In the genomic region with DNA sequence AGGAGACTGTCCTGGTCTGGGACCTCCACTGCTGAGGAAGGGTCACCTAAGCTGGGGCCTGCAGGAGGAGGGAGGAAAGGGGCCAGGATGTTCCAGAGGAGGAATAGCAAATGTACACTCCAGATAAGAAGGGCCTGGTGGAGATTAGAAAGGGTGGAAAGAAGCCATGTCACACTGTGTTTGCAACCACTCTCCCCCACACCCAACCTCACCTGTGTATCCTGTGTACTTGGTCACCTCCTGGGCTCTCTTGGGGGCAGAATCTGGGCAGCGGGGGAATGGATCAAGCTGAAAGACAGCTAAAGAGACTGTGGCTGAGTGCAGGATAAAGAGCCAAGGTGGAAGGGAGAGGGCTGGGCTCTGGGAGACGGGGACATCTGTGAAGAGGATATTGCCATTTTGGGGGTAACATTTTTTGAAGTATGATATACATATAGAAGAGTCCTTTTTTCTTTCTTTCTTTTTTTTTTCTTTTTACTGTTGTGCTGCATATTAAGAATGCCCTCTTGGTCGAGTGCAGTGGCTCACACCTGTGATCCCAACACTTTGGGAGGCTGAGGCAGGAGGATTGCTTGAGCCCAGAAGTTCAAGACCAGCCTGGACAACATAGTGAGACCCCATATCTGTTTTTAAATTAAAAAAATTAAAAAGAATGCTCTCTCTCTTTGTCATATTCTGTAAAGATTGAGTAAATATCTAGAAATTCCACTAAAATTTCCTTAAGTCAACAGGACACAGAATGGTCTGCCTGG, we compare ENCODE assay signal across 11 cellular contexts. TPM values are rescaled to one million over a fixed set of nuclear protein-coding genes. Genes with fewer than 3 reads are reported as not detected.
DNase-seq lines count a peak whose midpoint lies in the region; ATAC-seq and TF ChIP-seq lines count a peak whose summit lies in the region.
"Had no signal": no experiment of that assay in that cellular context is flagged by ENCODE, and none has a peak within 500 bp of the region (broad histone marks: within the 10 kb centered on the region; RNA-seq: fewer than 3 reads in every experiment).

No MANE protein-coding gene starts in this region.

- H3K36me3 ChIP-seq in adrenal gland (replicated peaks in 1 of 2) = no peaks in the 10 kb centered on the region
- H3K36me3 ChIP-seq in thoracic aorta = no peaks in the 10 kb centered on the region

- WGBS in adrenal gland, 4 donors = 94 to 98% (median 95%) methylated on average over 3 of the region's 3 CpGs

- no peaks in the 10 kb centered on the region for H3K27me3 Mint-ChIP-seq in memory B cell
- H3K27me3 Mint-ChIP-seq: activated B cell treated with CpG ODN at 0.5 μM for 24 hours had no signal

- H3K36me3 Mint-ChIP-seq in memory B cell = no peaks in the 10 kb centered on the region
- H3K36me3 Mint-ChIP-seq: activated naive CD4-positive, alpha-beta T cell treated with anti-CD3 and anti-CD28 coated beads, Interleukin-2, amount 50 U/mL, for 72 hours had no signal

- no peak for TF ChIP-seq POLR2A in adrenal gland (IDR thresholded peaks at IDR 0.05)

- H3K27ac ChIP-seq in adrenal gland (peak overlapping the region; percentile 7 to 95 (median 48)), thoracic aorta (peak overlapping the region; percentile 68 to 75)

- intact Hi-C loops in adrenal gland (cut with DNase I) = loop anchor here (2.0 kb wide), 2 partner anchors 129 to 131 kb away; no protein-coding TSS in a partner anchor
- intact Hi-C loops in head of caudate nucleus (cut with DNase I) = loop anchor here (2.0 kb wide), 1 partner anchor 131 kb away; no protein-coding TSS in a partner anchor

- no peaks in the 10 kb centered on the region for H3K9me3 Mint-ChIP-seq in memory B cell
- H3K9me3 Mint-ChIP-seq: activated B cell treated with CpG ODN at 0.5 μM for 24 hours; activated naive CD4-positive, alpha-beta T cell treated with anti-CD3 and anti-CD28 coated beads, Interleukin-2, amount 50 U/mL, for 72 hours had no signal

- no peaks in the 10 kb centered on the region for H3K9me3 ChIP-seq in adrenal gland (replicated peaks in 1 of 3)
- H3K9me3 ChIP-seq in thoracic aorta = no peaks in the 10 kb centered on the region

- no peak overlapping the region for H3K4me3 ChIP-seq in adrenal gland
- H3K4me3 ChIP-seq in thoracic aorta = no peak overlapping the region

- TF ChIP-seq CTCF in adrenal gland (IDR thresholded peaks at IDR 0.05) = no peak
- TF ChIP-seq CTCF in thoracic aorta (IDR thresholded peaks at IDR 0.05) = no peak

- H3K4me1 Mint-ChIP-seq in memory B cell = peaks cover 13% of the 10 kb centered on the region

- peaks cover 9 to 27% of the 10 kb centered on the region in 2 donors for H3K4me1 ChIP-seq in adrenal gland (replicated peaks in 1 of 2)
- H3K4me1 ChIP-seq in thoracic aorta (ENCODE audit: control insufficient read depth in 1 of 2, low read depth in 2 of 2) = peaks cover 12 to 29% of the 10 kb centered on the region in 2 donors

- H3K27ac Mint-ChIP-seq in memory B cell = peak overlapping the region; percentile 67

- ATAC-seq in memory B cell (ENCODE audit: low read depth) (no peak), thoracic aorta (ENCODE audit: insufficient number of reproducible peaks, low FRiP score, low read depth) (no peak), HG03039 (IDR thresholded peaks at IDR 0.05; ENCODE audit: unreplicated experiment) (no peak)
- ATAC-seq: activated naive CD4-positive, alpha-beta T cell treated with anti-CD3 and anti-CD28 coated beads, Interleukin-2, amount 50 U/mL, for 72 hours had no signal

- H3K4me3 Mint-ChIP-seq in memory B cell = no peak overlapping the region
- H3K4me3 Mint-ChIP-seq: activated B cell treated with CpG ODN at 0.5 μM for 24 hours had no signal

- H3K27me3 ChIP-seq in adrenal gland = no peaks in the 10 kb centered on the region
- H3K27me3 ChIP-seq in thoracic aorta (replicated peaks; ENCODE audit: insufficient read depth) = no peaks in the 10 kb centered on the region

- DNase-seq in NCI-H1092 treated with DMSO at 0.1 percent for 48 hours (lab: John Stamatoyannopoulos, UW) (peak; percentile 63), NCI-H1092 (lab: John Stamatoyannopoulos, UW) (no peak), adrenal gland (no peak), memory B cell (ENCODE audit: low spot score in 2 of 2) (no peak), thoracic aorta (ENCODE audit: low spot score) (no peak), head of caudate nucleus (no peak)
- no peak for DNase-seq in stimulated activated CD4-positive, alpha-beta T cell treated with anti-CD3 and anti-CD28 coated beads, Interleukin-1b, Interleukin-23, amount 100 ng/mL, for 48 hours
- DNase-seq: 8988T, activated B cell treated with CpG ODN at 0.5 μM for 24 hours had no signal

RNA-seq across cellular contexts. Expression of gene SH2D6, which starts 3.4 kb away (rescaled TPM):
- 1 to 10 TPM in 1 of 8 donors, under 1 TPM in 2, not detected in 5; 0.69 to 1.4 (median 0.74) TPM for total RNA-seq in adrenal gland
- polyA plus RNA-seq in adrenal gland = 1 to 10 TPM in 2 of 3 donors, under 1 TPM in 1; 0.53 to 4.2 (median 1.3) TPM
- not detected for total RNA-seq in thoracic aorta

RNA-seq across cellular contexts. Expression of gene CAPG, which starts 11.7 kb away (rescaled TPM):
- total RNA-seq in adrenal gland = 100 to 1,000 TPM in 1 of 8 donors, 10 to 100 TPM in 7; 17.5 to 104 (median 41.4) TPM
- polyA plus RNA-seq in adrenal gland = 100 to 1,000 TPM in 1 of 3 donors, 10 to 100 TPM in 2; 13.8 to 192 (median 71.2) TPM
- 10 to 100 TPM; 47.1 to 56.9 TPM for total RNA-seq in thoracic aorta
